In the genomic region with DNA sequence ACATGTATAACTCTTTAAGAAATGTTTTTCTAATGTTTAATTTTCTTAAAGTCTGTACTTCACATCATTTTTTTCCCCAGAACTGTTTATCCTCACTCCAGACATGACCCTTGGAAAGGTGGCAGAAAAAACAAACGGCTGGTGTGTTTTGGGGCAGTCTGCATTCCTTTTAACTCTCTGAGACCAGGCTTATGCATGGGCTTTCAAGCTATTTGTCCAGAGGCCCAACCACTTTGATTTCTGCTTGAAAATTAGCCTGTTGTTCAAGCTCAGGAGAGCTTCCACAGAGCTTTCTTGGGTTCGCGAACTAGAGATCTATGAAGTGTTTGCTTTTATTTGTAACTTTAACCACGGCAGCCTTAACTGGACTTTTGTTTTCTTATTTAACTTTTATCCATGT, we compare ENCODE assay signal across 1 cellular context.
A peak's percentile ranks its signal among the peaks of the same experiment; 100 is the strongest.
TF ChIP-seq lines count a peak whose summit lies in the region.

No MANE protein-coding gene starts in this region.

TF ChIP-seq in HepG2, 621 proteins besides CTCF, POLR2A, EP300 and RAD21 (continued from another document and continues in another):
- no peak for TF ChIP-seq ZNF318 (CRISPR knock-in tag; IDR thresholded peaks at IDR 0.05)
- TF ChIP-seq ZNF709 (CRISPR knock-in tag; IDR thresholded peaks at IDR 0.05) = no peak
- no peak for TF ChIP-seq MXD4 (CRISPR knock-in tag; IDR thresholded peaks at IDR 0.05)
- no peak for TF ChIP-seq ZNF572 (CRISPR knock-in tag; IDR thresholded peaks at IDR 0.05)
- TF ChIP-seq ARNT (IDR thresholded peaks at IDR 0.05) = no peak
- TF ChIP-seq SIX4 (CRISPR knock-in tag; IDR thresholded peaks at IDR 0.05) = peak; percentile 38; the same call in 1 of the 2 replicates
- TF ChIP-seq ELF4 (CRISPR knock-in tag; IDR thresholded peaks at IDR 0.05; ENCODE audit: borderline replicate concordance) = 0 out of 2 replicates have a peak, but pooled peaks have one; percentile 20
- TF ChIP-seq NFE2L2 (IDR thresholded peaks at IDR 0.05; ENCODE audit: low read length) = no peak
- TF ChIP-seq SOX6 (IDR thresholded peaks at IDR 0.05) = no peak
- peak; percentile 86 for TF ChIP-seq SOX6 (CRISPR knock-in tag; IDR thresholded peaks at IDR 0.05)
- no peak for TF ChIP-seq ZNF724P (CRISPR knock-in tag; IDR thresholded peaks at IDR 0.05; ENCODE audit: borderline replicate concordance)
- TF ChIP-seq ZNF577 (CRISPR knock-in tag; IDR thresholded peaks at IDR 0.05; ENCODE audit: borderline replicate concordance, low read depth) = no peak
- TF ChIP-seq HMG20B (CRISPR knock-in tag; conservative IDR thresholded peaks at IDR 0.05) = peak; percentile 78
- TF ChIP-seq NFATC3 (CRISPR knock-in tag; IDR thresholded peaks at IDR 0.05) = no peak
- no peak for TF ChIP-seq JUND (CRISPR knock-in tag; IDR thresholded peaks at IDR 0.05)
- peak; percentile 87 for TF ChIP-seq TEAD3 (CRISPR knock-in tag; optimal IDR thresholded peaks at IDR 0.05; ENCODE audit: borderline replicate concordance)
- TF ChIP-seq NR2F1 (CRISPR knock-in tag; IDR thresholded peaks at IDR 0.05) = no peak
- TF ChIP-seq ZNF10 (CRISPR knock-in tag; IDR thresholded peaks at IDR 0.05; ENCODE audit: borderline replicate concordance, low read depth) = no peak
- no peak for TF ChIP-seq BCL3 (CRISPR knock-in tag; IDR thresholded peaks at IDR 0.05)
- TF ChIP-seq ZNF556 (CRISPR knock-in tag; IDR thresholded peaks at IDR 0.05; ENCODE audit: borderline replicate concordance) = peak; percentile 37; the same call in 1 of the 2 replicates
- TF ChIP-seq, protein P1, sequence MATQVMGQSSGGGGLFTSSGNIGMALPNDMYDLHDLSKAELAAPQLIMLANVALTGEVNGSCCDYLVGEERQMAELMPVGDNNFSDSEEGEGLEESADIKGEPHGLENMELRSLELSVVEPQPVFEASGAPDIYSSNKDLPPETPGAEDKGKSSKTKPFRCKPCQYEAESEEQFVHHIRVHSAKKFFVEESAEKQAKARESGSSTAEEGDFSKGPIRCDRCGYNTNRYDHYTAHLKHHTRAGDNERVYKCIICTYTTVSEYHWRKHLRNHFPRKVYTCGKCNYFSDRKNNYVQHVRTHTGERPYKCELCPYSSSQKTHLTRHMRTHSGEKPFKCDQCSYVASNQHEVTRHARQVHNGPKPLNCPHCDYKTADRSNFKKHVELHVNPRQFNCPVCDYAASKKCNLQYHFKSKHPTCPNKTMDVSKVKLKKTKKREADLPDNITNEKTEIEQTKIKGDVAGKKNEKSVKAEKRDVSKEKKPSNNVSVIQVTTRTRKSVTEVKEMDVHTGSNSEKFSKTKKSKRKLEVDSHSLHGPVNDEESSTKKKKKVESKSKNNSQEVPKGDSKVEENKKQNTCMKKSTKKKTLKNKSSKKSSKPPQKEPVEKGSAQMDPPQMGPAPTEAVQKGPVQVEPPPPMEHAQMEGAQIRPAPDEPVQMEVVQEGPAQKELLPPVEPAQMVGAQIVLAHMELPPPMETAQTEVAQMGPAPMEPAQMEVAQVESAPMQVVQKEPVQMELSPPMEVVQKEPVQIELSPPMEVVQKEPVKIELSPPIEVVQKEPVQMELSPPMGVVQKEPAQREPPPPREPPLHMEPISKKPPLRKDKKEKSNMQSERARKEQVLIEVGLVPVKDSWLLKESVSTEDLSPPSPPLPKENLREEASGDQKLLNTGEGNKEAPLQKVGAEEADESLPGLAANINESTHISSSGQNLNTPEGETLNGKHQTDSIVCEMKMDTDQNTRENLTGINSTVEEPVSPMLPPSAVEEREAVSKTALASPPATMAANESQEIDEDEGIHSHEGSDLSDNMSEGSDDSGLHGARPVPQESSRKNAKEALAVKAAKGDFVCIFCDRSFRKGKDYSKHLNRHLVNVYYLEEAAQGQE (IDR thresholded peaks at IDR 0.05; ENCODE audit: borderline replicate concordance in 1 of 2, low read depth in 1 of 2, low read length in 2 of 2) = no peak
- TF ChIP-seq ZMAT3 (CRISPR knock-in tag; conservative IDR thresholded peaks at IDR 0.05) = no peak
- TF ChIP-seq DRAP1 (CRISPR knock-in tag; IDR thresholded peaks at IDR 0.05) = 0 out of 2 replicates have a peak, but pooled peaks have one; percentile 15
- no peak for TF ChIP-seq FOXP1 (IDR thresholded peaks at IDR 0.05)
- TF ChIP-seq FOXP1 (CRISPR knock-in tag; IDR thresholded peaks at IDR 0.05) = peak; percentile 72; the same call in 1 of the 2 replicates
- no peak for TF ChIP-seq FOXK1 (CRISPR knock-in tag; IDR thresholded peaks at IDR 0.05; ENCODE audit: borderline replicate concordance, low read depth)
- TF ChIP-seq RFXANK (CRISPR knock-in tag; IDR thresholded peaks at IDR 0.05) = no peak
- TF ChIP-seq ZNF24 (IDR thresholded peaks at IDR 0.05) = no peak
- TF ChIP-seq, protein P2, sequence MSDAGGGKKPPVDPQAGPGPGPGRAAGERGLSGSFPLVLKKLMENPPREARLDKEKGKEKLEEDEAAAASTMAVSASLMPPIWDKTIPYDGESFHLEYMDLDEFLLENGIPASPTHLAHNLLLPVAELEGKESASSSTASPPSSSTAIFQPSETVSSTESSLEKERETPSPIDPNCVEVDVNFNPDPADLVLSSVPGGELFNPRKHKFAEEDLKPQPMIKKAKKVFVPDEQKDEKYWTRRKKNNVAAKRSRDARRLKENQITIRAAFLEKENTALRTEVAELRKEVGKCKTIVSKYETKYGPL (CRISPR knock-in tag; IDR thresholded peaks at IDR 0.05) = no peak
- 0 out of 2 replicates have a peak, but pooled peaks have one; percentile 26 for TF ChIP-seq ZNF614 (CRISPR knock-in tag; IDR thresholded peaks at IDR 0.05; ENCODE audit: borderline replicate concordance)
- no peak for TF ChIP-seq ZNF670 (CRISPR knock-in tag; IDR thresholded peaks at IDR 0.05; ENCODE audit: borderline replicate concordance)
- no peak for TF ChIP-seq KMT2B (CRISPR knock-in tag; IDR thresholded peaks at IDR 0.05)
- TF ChIP-seq ZSCAN25 (CRISPR knock-in tag; IDR thresholded peaks at IDR 0.05) = no peak
- no peak for TF ChIP-seq MATR3 (CRISPR knock-in tag; IDR thresholded peaks at IDR 0.05)
- peak; percentile 84; the same call in 1 of the 2 replicates for TF ChIP-seq SKIL (CRISPR knock-in tag; IDR thresholded peaks at IDR 0.05; ENCODE audit: borderline replicate concordance)
- TF ChIP-seq DMAP1 (CRISPR knock-in tag; IDR thresholded peaks at IDR 0.05) = no peak
- no peak for TF ChIP-seq ZNF44 (CRISPR knock-in tag; IDR thresholded peaks at IDR 0.05)
- peak; percentile 46; the same call in 1 of the 2 replicates for TF ChIP-seq PPARG (CRISPR knock-in tag; conservative IDR thresholded peaks at IDR 0.05)
- TF ChIP-seq PAXIP1 (CRISPR knock-in tag; conservative IDR thresholded peaks at IDR 0.05) = peak; percentile 84
- TF ChIP-seq NFIC (IDR thresholded peaks at IDR 0.05; ENCODE audit: low read length) = peak; percentile 73
- TF ChIP-seq TFDP2 (CRISPR knock-in tag; IDR thresholded peaks at IDR 0.05) = no peak
